Comparison of ENCODE assay signal across 8 cellular contexts in the genomic region with DNA sequence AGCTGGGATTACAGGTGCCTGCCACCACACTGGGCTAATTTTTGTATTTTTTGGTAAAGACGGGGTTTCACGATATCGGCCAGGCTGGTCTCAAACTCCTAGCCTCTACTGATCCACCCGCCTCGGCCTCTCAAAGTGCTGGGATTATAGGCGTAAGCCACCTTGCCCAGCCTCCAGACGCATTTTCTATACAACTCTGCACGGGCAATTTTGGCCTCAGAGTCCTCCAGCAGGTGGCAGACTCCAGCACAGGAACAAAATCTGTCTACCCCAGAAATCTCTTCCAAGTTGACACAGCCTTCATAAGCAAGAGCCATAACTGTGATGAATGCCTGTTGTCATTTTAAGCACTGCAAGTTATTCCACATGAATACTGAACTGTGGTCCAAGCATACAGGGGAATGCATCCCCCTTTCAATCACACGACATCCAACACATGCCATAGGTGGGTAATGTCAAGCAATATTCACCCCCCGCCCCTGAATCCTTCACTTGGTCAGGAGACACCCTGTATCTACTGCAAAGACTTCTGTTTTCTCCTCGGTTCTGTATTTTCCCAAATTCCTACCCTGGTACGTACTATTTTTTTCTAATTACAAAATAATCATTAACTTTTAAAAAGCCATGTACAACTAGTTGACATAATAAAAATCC. TPM values are rescaled to one million over a fixed set of nuclear protein-coding genes. Genes with fewer than 3 reads are reported as not detected.
DNase-seq lines count a peak whose midpoint lies in the region; ATAC-seq and TF ChIP-seq lines count a peak whose summit lies in the region.

No MANE protein-coding gene starts in this region.

- no peak overlapping the region for H3K4me3 ChIP-seq in brain microvascular endothelial cell (ENCODE audit: low read depth, low read length)

- no peak overlapping the region for H3K27ac ChIP-seq in brain microvascular endothelial cell

- peak; percentile 82 for TF ChIP-seq CTCF in brain microvascular endothelial cell (IDR thresholded peaks at IDR 0.05; ENCODE audit: low read depth, low read length, missing control alignments)

- in situ Hi-C loops in brain microvascular endothelial cell (cut with HindIII; ENCODE audit: low pct_ligation_motif_present, low sequenced_read_pairs), result no loop called here

- H3K27me3 ChIP-seq in brain microvascular endothelial cell (replicated peaks), result no peaks in the 10 kb centered on the region

- DNase-seq in NCI-H1092 treated with DMSO at 0.1 percent for 48 hours (lab: John Stamatoyannopoulos, UW) (peak; percentile 13), NCI-H1092 (lab: John Stamatoyannopoulos, UW) (no peak), RPMI8226 (peak; percentile 55), brain microvascular endothelial cell (peak; percentile 58), mucosa of gallbladder (ENCODE audit: low spot score) (peak; percentile 13), globus pallidus (ENCODE audit: low spot score) (no peak)

- no peaks in the 10 kb centered on the region for H3K36me3 ChIP-seq in brain microvascular endothelial cell (replicated peaks)

- ATAC-seq in GM19395 (IDR thresholded peaks at IDR 0.05; ENCODE audit: unreplicated experiment), result peak; percentile 71
- peak; percentile 77 for ATAC-seq in HG03354 (IDR thresholded peaks at IDR 0.05; ENCODE audit: poor library complexity, severe bottlenecking, unreplicated experiment)

RNA-seq across cellular contexts. Expression of a gene that starts 50.8 kb away (rescaled TPM):
- total RNA-seq in mucosa of gallbladder, result 42.6 TPM

RNA-seq across cellular contexts. Expression of a gene that starts 56.5 kb away (rescaled TPM):
- 30.2 TPM for total RNA-seq in mucosa of gallbladder

Comparison
In these comparisons a context has a peak if more than half of its experiments do, and no peak if none do; other contexts are left out.
1. DNase-seq: peak in NCI-H1092 treated with DMSO at 0.1 percent for 48 hours (single experiment), RPMI8226 (single experiment), brain microvascular endothelial cell (single experiment) and mucosa of gallbladder (single experiment); none in NCI-H1092 (single experiment) and globus pallidus (single experiment).